10 cellular contexts compared by ENCODE assay signal in genomic region chr17:4834621-4835020, GRCh38. TPM values are rescaled to one million over a fixed set of nuclear protein-coding genes. Genes with fewer than 3 reads are reported as not detected.
DNase-seq lines count a peak whose midpoint lies in the region; ATAC-seq and TF ChIP-seq lines count a peak whose summit lies in the region.
"Had no signal": no experiment of that assay in that cellular context is flagged by ENCODE, and none has a peak within 500 bp of the region (broad histone marks: within the 10 kb centered on the region; RNA-seq: fewer than 3 reads in every experiment).

No MANE protein-coding gene starts in this region.

- peaks cover 3% of the 10 kb centered on the region for H4K20me1 ChIP-seq in fibroblast of lung (ENCODE audit: control insufficient read depth, extremely low read depth, insufficient read depth, low read length)

- no peaks in the 10 kb centered on the region for H3K36me3 ChIP-seq in fibroblast of lung (ENCODE audit: control insufficient read depth, insufficient read depth, low read length)
- no peaks in the 10 kb centered on the region for H3K36me3 ChIP-seq in sigmoid colon

- H2AFZ ChIP-seq in fibroblast of lung (ENCODE audit: low read length), result no peak overlapping the region

- no peak overlapping the region for H3K9ac ChIP-seq in fibroblast of lung (ENCODE audit: insufficient read depth, low read length)

- H3K4me3 ChIP-seq in GM12865 (ENCODE audit: low read depth, low read length), result peak overlapping the region; percentile 84
- peak overlapping the region; percentile 41 to 82 (median 70) for H3K4me3 ChIP-seq in fibroblast of lung (replicated peaks in 1 of 4; ENCODE audit: control extremely low read depth in 1 of 4, insufficient read depth in 1 of 4, low read depth in 3 of 4, low read length in 4 of 4)
- H3K4me3 ChIP-seq in sigmoid colon, result peak overlapping the region in 3 of 4 donors; percentile 75 to 99 (median 76)

- peak overlapping the region; percentile 97 for H3K4me2 ChIP-seq in fibroblast of lung (ENCODE audit: extremely low read depth, insufficient read depth, low read length)

- ATAC-seq in T-cell (replicated peaks in 1 of 4), result no peak
- ATAC-seq in HG02840 (IDR thresholded peaks at IDR 0.05; ENCODE audit: low FRiP score, unreplicated experiment), result no peak
- ATAC-seq in GM21723 (IDR thresholded peaks at IDR 0.05; ENCODE audit: unreplicated experiment), result no peak

- H3K79me2 ChIP-seq in fibroblast of lung (ENCODE audit: control insufficient read depth, insufficient read depth, low read length), result peaks cover 38% of the 10 kb centered on the region

- H3K27ac Mint-ChIP-seq in T-cell, result peak overlapping the region; percentile 84 to 86

- intact Hi-C loops in sigmoid colon (cut with DNase I), result loop anchor here (2.0 to 5.0 kb wide), 3 partner anchors 24 to 122 kb away; partner anchors contain the start of genes ARRB2 and PSMB6

- DNase-seq in GM12865 (ENCODE audit: low read depth), result no peak
- no peak for DNase-seq in T-cell
- DNase-seq in fibroblast of lung (ENCODE audit: low read depth in 2 of 2), result no peak
- DNase-seq in sigmoid colon, result no peak
- DNase-seq in mesenteric fat pad (ENCODE audit: low spot score), result no peak
- DNase-seq in activated CD4-positive, alpha-beta T cell treated with anti-CD3 and anti-CD28 coated beads for 1 hour, result no peak

- CTCF ChIA-PET in T-cell (lab: Charles Lee), result no interaction called here

- H3K4me1 ChIP-seq in fibroblast of lung (ENCODE audit: control insufficient read depth, extremely low read depth, insufficient read depth, low read length) (peaks cover 5% of the 10 kb centered on the region), sigmoid colon (peaks cover 0 to 34% (median 18%) of the 10 kb centered on the region in 4 donors)

- TF ChIP-seq EP300 in sigmoid colon (IDR thresholded peaks at IDR 0.05), result no peak

- H3K27ac ChIP-seq in fibroblast of lung (ENCODE audit: insufficient read depth, low read length) (peak overlapping the region; percentile 50), sigmoid colon (peak overlapping the region; percentile 85 to 94 (median 88))

- no peaks in the 10 kb centered on the region for H3K9me3 Mint-ChIP-seq in T-cell

- peaks cover 6% of the 10 kb centered on the region for H3K36me3 Mint-ChIP-seq in T-cell

- peak overlapping the region; percentile 91 to 92 (median 91) for H3K4me3 Mint-ChIP-seq in T-cell

- no peaks in the 10 kb centered on the region for H3K27me3 Mint-ChIP-seq in T-cell

- H3K9me3 ChIP-seq in fibroblast of lung (ENCODE audit: control insufficient read depth, insufficient read depth, low read depth, low read length), result no peaks in the 10 kb centered on the region
- no peaks in the 10 kb centered on the region for H3K9me3 ChIP-seq in sigmoid colon

- H3K4me1 Mint-ChIP-seq in T-cell, result peaks cover 46 to 55% (median 52%) of the 10 kb centered on the region in 3 donors

- TF ChIP-seq POLR2A in sigmoid colon (IDR thresholded peaks at IDR 0.05), result no peak

- H3K27me3 ChIP-seq in fibroblast of lung (ENCODE audit: control insufficient read depth, insufficient read depth, low read length) (no peaks in the 10 kb centered on the region), sigmoid colon (no peaks in the 10 kb centered on the region)

- POLR2A ChIA-PET in T-cell (lab: Charles Lee), result interaction anchor here (0.6 kb wide), 2 partner anchors 16 to 556 kb away, joined by 3 to 13 read pairs; no protein-coding TSS in a partner anchor

- TF ChIP-seq CTCF in GM12865 (IDR thresholded peaks at IDR 0.05; ENCODE audit: insufficient read depth, low read depth, low read length, missing control alignments) (no peak), fibroblast of lung (conservative IDR thresholded peaks at IDR 0.05 in 1 of 2, IDR thresholded peaks at IDR 0.05 in 1 of 2; ENCODE audit: low read depth in 1 of 2, low read length in 2 of 2) (no peak), sigmoid colon (IDR thresholded peaks at IDR 0.05) (no peak)

- 17 to 61% methylated on average over 5 of the region's 5 CpGs for WGBS in sigmoid colon, 2 donors

RNA-seq across cellular contexts. Expression of gene MINK1, which starts 1.5 kb away (rescaled TPM):
- total RNA-seq in T-cell (100 to 1,000 TPM; 156 to 189 (median 164) TPM), fibroblast of lung (15.9 and 28.6 TPM in 2 replicates), sigmoid colon (10 to 100 TPM; 17.1 to 43.8 (median 21.0) TPM), mesenteric fat pad (60.3 TPM)
- polyA plus RNA-seq in fibroblast of lung (27.2 and 35.6 TPM in 2 replicates), sigmoid colon (100 to 1,000 TPM in 1 of 3 donors, 10 to 100 TPM in 2; 45.0 to 117 (median 63.8) TPM)
- polyA plus RNA-seq in fibroblast of lung (2012), result 31.1 and 36.3 TPM in 2 replicates
- 72.0 and 153 TPM in 2 replicates for polyA minus RNA-seq in fibroblast of lung (ENCODE audit: low replicate concordance)

RNA-seq across cellular contexts. Expression of gene PLD2, which starts 27.7 kb away (rescaled TPM):
- 10 to 100 TPM; 24.2 to 41.7 (median 31.4) TPM for total RNA-seq in T-cell
- 13.6 and 14.9 TPM in 2 replicates for total RNA-seq in fibroblast of lung
- 12.7 and 14.3 TPM in 2 replicates for polyA plus RNA-seq in fibroblast of lung
- polyA plus RNA-seq in fibroblast of lung (2012), result 13.6 and 15.2 TPM in 2 replicates
- 26.1 and 36.7 TPM in 2 replicates for polyA minus RNA-seq in fibroblast of lung (ENCODE audit: low replicate concordance)
- 10 to 100 TPM in 3 of 4 donors, 1 to 10 TPM in 1; 9.3 to 20.5 (median 12.3) TPM for total RNA-seq in sigmoid colon
- polyA plus RNA-seq in sigmoid colon, result 10 to 100 TPM in 1 of 3 donors, 1 to 10 TPM in 2; 6.0 to 18.0 (median 7.9) TPM
- 22.8 TPM for total RNA-seq in mesenteric fat pad

RNA-seq across cellular contexts. Expression of gene PSMB6, which starts 38.7 kb away (rescaled TPM):
- 10 to 100 TPM; 45.7 to 63.5 (median 57.0) TPM for total RNA-seq in T-cell
- total RNA-seq in fibroblast of lung, result 110 and 163 TPM in 2 replicates
- polyA plus RNA-seq in fibroblast of lung, result 184 and 272 TPM in 2 replicates
- 198 and 300 TPM in 2 replicates for polyA plus RNA-seq in fibroblast of lung (2012)
- 256 and 411 TPM in 2 replicates for polyA minus RNA-seq in fibroblast of lung (ENCODE audit: low replicate concordance)
- total RNA-seq in sigmoid colon, result 100 to 1,000 TPM; 153 to 242 (median 192) TPM
- 100 to 1,000 TPM; 172 to 213 (median 201) TPM for polyA plus RNA-seq in sigmoid colon
- total RNA-seq in mesenteric fat pad, result 109 TPM

RNA-seq across cellular contexts. Expression of gene GLTPD2, which starts 45.9 kb away (rescaled TPM):
- total RNA-seq in T-cell (not detected), fibroblast of lung (not detected in 2 replicates), sigmoid colon (not detected), mesenteric fat pad (not detected)
- polyA plus RNA-seq in fibroblast of lung (not detected in 2 replicates), sigmoid colon (1 to 10 TPM in 1 of 3 donors, under 1 TPM in 1, not detected in 1; 0.06 to 1.6 TPM)
- polyA plus RNA-seq in fibroblast of lung (2012), result 0.18 TPM in 1 of 2 replicates, not detected in the other
- not detected in 2 replicates for polyA minus RNA-seq in fibroblast of lung (ENCODE audit: low replicate concordance)
- total RNA-seq: lung microvascular endothelial cell; T-helper 2 cell treated with Interferon-gamma antibody and Interleukin-4, amounts not matched to agents 100 ng/mL and 5 ng/mL, for 36 hours had no signal
